In the genomic region with DNA sequence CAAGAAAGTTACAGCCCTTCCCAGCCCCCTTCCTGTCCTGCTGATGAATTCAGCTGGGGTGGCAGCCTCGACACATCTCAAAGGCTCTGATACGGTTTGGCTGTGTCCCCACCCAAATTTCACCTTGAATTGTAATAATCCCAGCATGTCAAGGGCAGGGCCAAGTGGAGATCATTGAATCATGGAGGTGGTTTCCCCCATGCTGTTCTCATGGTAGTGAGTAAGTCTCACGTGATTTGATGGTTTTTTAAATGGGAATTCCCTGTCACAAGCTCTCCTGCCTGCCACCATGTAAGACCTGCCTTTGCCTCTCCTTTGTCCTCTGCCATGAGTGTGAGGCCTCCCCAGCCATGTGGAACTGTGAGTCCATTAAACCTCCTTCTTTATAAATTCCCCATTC, we compare ENCODE assay signal across 1 cellular context.
TF ChIP-seq lines count a peak whose summit lies in the region.

No MANE protein-coding gene starts in this region.

TF ChIP-seq in WTC11, 78 proteins besides CTCF, POLR2A, EP300 and RAD21 (continued from another document):
- TF ChIP-seq, protein P1, sequence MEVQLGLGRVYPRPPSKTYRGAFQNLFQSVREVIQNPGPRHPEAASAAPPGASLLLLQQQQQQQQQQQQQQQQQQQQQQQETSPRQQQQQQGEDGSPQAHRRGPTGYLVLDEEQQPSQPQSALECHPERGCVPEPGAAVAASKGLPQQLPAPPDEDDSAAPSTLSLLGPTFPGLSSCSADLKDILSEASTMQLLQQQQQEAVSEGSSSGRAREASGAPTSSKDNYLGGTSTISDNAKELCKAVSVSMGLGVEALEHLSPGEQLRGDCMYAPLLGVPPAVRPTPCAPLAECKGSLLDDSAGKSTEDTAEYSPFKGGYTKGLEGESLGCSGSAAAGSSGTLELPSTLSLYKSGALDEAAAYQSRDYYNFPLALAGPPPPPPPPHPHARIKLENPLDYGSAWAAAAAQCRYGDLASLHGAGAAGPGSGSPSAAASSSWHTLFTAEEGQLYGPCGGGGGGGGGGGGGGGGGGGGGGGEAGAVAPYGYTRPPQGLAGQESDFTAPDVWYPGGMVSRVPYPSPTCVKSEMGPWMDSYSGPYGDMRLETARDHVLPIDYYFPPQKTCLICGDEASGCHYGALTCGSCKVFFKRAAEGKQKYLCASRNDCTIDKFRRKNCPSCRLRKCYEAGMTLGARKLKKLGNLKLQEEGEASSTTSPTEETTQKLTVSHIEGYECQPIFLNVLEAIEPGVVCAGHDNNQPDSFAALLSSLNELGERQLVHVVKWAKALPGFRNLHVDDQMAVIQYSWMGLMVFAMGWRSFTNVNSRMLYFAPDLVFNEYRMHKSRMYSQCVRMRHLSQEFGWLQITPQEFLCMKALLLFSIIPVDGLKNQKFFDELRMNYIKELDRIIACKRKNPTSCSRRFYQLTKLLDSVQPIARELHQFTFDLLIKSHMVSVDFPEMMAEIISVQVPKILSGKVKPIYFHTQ (CRISPR knock-in tag; IDR thresholded peaks at IDR 0.05) = no peak
- TF ChIP-seq KAT7 (CRISPR knock-in tag; IDR thresholded peaks at IDR 0.05; ENCODE audit: borderline replicate concordance) (no peak), SOX15 (CRISPR knock-in tag; IDR thresholded peaks at IDR 0.05) (no peak)
- TF ChIP-seq, protein P2, sequence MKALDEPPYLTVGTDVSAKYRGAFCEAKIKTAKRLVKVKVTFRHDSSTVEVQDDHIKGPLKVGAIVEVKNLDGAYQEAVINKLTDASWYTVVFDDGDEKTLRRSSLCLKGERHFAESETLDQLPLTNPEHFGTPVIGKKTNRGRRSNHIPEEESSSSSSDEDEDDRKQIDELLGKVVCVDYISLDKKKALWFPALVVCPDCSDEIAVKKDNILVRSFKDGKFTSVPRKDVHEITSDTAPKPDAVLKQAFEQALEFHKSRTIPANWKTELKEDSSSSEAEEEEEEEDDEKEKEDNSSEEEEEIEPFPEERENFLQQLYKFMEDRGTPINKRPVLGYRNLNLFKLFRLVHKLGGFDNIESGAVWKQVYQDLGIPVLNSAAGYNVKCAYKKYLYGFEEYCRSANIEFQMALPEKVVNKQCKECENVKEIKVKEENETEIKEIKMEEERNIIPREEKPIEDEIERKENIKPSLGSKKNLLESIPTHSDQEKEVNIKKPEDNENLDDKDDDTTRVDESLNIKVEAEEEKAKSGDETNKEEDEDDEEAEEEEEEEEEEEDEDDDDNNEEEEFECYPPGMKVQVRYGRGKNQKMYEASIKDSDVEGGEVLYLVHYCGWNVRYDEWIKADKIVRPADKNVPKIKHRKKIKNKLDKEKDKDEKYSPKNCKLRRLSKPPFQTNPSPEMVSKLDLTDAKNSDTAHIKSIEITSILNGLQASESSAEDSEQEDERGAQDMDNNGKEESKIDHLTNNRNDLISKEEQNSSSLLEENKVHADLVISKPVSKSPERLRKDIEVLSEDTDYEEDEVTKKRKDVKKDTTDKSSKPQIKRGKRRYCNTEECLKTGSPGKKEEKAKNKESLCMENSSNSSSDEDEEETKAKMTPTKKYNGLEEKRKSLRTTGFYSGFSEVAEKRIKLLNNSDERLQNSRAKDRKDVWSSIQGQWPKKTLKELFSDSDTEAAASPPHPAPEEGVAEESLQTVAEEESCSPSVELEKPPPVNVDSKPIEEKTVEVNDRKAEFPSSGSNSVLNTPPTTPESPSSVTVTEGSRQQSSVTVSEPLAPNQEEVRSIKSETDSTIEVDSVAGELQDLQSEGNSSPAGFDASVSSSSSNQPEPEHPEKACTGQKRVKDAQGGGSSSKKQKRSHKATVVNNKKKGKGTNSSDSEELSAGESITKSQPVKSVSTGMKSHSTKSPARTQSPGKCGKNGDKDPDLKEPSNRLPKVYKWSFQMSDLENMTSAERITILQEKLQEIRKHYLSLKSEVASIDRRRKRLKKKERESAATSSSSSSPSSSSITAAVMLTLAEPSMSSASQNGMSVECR (CRISPR knock-in tag; IDR thresholded peaks at IDR 0.05; ENCODE audit: borderline replicate concordance) = no peak
- TF ChIP-seq, protein P3, sequence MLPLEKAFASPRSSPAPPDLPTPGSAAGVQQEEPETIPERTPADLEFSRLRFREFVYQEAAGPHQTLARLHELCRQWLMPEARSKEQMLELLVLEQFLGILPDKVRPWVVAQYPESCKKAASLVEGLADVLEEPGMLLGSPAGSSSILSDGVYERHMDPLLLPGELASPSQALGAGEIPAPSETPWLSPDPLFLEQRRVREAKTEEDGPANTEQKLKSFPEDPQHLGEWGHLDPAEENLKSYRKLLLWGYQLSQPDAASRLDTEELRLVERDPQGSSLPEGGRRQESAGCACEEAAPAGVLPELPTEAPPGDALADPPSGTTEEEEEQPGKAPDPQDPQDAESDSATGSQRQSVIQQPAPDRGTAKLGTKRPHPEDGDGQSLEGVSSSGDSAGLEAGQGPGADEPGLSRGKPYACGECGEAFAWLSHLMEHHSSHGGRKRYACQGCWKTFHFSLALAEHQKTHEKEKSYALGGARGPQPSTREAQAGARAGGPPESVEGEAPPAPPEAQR (CRISPR knock-in tag; IDR thresholded peaks at IDR 0.05) = no peak
